Comparison of ENCODE assay signal across 24 cellular contexts in the genomic region with DNA sequence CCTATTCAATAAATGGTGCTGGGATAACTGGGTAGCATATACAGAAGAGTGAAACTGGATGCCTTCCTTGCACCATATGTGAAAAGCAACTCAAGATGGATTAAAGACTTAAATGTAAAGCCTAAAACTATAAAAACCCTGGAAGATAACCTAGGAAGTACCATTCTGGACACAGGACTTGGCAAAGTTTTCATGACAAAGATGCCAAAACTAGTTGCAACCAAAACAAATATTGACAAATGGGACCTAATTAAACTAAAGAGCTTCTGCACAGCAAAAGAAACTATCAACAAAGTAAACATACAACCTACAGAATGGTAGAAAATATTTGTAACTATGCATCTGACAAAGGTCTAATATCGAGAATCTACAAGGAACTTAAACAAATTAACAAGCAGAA.
"Had no signal": no experiment of that assay in that cellular context is flagged by ENCODE, and none has a peak within 500 bp of the region (broad histone marks: within the 10 kb centered on the region; RNA-seq: fewer than 3 reads in every experiment).

No MANE protein-coding gene starts in this region.

- H3K27me3 ChIP-seq: colonic mucosa had no signal

- H3K4me3 ChIP-seq: colonic mucosa, coronary artery, dorsolateral prefrontal cortex, esophagus muscularis mucosa, esophagus squamous epithelium, gastrocnemius medialis, gastroesophageal sphincter, heart left ventricle, heart right ventricle had no signal

- H3K36me3 ChIP-seq: colonic mucosa, esophagus muscularis mucosa, esophagus squamous epithelium, gastrocnemius medialis, gastroesophageal sphincter, heart left ventricle, heart right ventricle had no signal

- DNase-seq: colonic mucosa; cortex of kidney; dermis blood vessel endothelial cell; dorsolateral prefrontal cortex; effector CD4-positive, alpha-beta T cell; effector CD8-positive, alpha-beta T cell; effector memory CD4-positive, alpha-beta T cell; effector memory CD8-positive, alpha-beta T cell; endodermal cell; erythroblast; esophagus squamous epithelium; foreskin fibroblast; foreskin keratinocyte; foreskin melanocyte; gastrocnemius medialis; glutamatergic neuron; head of caudate nucleus; heart left ventricle; heart right ventricle had no signal

- H3K9me3 ChIP-seq: colonic mucosa, esophagus muscularis mucosa, gastrocnemius medialis, gastroesophageal sphincter had no signal

- ATAC-seq: effector memory CD8-positive, alpha-beta T cell; esophagus mucosa; foreskin keratinocyte; gastrocnemius medialis; gastroesophageal sphincter; heart left ventricle; heart right ventricle had no signal

- H3K4me1 ChIP-seq: colonic mucosa, esophagus muscularis mucosa, esophagus squamous epithelium, foreskin keratinocyte, gastrocnemius medialis, gastroesophageal sphincter, heart right ventricle had no signal

- H3K27ac ChIP-seq: colonic mucosa, coronary artery, dorsolateral prefrontal cortex, epithelial cell of prostate, esophagus muscularis mucosa, esophagus squamous epithelium, foreskin keratinocyte, gastrocnemius medialis, gastroesophageal sphincter, heart left ventricle, heart right ventricle had no signal
